Comparison of ENCODE assay signal across 1 cellular context in the genomic region with DNA sequence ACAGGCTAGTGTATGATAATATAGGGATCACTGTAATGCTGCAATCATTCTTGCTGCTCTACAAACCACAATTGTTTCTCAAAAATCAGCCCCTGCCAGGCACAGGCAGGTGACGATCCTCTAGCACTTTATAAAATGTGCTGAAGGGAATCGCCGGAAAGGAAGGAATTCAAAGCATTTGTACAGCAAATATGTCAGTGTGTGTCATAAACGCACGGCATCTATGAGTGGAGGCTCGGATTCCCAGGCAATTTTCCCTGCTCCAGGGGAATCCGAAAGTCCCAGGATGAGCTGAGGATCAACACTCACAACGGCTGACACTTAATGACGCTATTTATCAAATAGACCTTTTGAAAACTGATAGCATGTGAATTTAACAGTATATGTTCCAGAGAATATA.
TF ChIP-seq lines count a peak whose summit lies in the region.

No MANE protein-coding gene starts in this region.

TF ChIP-seq in SK-N-SH treated with all-trans-retinoic acid at 6 μM for 48 hours, 23 proteins besides CTCF, POLR2A, EP300 and RAD21 (continued from another document):
- TF ChIP-seq, protein P1, sequence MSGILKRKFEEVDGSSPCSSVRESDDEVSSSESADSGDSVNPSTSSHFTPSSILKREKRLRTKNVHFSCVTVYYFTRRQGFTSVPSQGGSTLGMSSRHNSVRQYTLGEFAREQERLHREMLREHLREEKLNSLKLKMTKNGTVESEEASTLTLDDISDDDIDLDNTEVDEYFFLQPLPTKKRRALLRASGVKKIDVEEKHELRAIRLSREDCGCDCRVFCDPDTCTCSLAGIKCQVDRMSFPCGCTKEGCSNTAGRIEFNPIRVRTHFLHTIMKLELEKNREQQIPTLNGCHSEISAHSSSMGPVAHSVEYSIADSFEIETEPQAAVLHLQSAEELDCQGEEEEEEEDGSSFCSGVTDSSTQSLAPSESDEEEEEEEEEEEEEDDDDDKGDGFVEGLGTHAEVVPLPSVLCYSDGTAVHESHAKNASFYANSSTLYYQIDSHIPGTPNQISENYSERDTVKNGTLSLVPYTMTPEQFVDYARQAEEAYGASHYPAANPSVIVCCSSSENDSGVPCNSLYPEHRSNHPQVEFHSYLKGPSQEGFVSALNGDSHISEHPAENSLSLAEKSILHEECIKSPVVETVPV (CRISPR knock-in tag; IDR thresholded peaks at IDR 0.05) = no peak
